In the genomic region with DNA sequence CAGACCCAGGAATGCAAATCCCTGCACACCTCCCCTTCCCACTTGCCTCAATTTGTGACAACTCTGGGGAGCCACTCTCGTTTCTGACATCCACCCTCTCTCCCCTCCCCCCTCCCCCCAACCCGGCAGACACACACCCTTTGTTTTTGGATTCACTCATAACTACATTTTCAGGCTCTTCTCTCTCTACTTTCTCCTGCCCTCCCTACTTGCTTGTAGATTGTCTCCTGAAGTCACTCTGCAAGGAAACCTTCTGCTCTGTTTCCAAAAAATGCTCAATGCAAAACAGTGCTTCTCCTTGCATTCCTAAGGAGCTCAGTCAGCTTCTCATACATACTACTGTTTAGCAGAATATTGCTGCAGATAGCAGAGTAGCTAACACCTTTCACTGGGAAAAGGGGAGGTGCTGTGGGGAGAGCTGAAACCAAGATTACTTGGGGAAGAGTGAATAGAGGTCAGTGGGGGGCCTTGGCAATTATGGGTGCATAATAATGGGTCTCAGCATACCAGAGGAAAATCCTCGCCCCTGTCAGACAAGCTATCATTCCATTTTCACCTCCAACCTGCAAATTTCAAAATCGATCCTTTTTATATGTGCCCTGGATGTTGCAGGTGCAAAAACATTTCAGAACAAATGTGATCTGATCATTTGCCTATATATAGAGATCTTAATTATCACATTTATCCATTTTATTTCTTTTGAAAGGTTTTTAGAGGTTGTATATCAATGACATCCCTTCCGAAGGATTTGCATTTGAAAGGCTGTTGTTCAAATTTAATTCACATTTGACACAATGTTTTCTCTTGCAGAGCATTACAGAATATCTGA, we compare ENCODE assay signal across 1 cellular context.
A peak's percentile ranks its signal among the peaks of the same experiment; 100 is the strongest.
TF ChIP-seq lines count a peak whose summit lies in the region.

No MANE protein-coding gene starts in this region.

TF ChIP-seq in GM23338, 12 proteins besides CTCF, POLR2A, EP300 and RAD21 (continued from another document):
- TF ChIP-seq, protein P1, sequence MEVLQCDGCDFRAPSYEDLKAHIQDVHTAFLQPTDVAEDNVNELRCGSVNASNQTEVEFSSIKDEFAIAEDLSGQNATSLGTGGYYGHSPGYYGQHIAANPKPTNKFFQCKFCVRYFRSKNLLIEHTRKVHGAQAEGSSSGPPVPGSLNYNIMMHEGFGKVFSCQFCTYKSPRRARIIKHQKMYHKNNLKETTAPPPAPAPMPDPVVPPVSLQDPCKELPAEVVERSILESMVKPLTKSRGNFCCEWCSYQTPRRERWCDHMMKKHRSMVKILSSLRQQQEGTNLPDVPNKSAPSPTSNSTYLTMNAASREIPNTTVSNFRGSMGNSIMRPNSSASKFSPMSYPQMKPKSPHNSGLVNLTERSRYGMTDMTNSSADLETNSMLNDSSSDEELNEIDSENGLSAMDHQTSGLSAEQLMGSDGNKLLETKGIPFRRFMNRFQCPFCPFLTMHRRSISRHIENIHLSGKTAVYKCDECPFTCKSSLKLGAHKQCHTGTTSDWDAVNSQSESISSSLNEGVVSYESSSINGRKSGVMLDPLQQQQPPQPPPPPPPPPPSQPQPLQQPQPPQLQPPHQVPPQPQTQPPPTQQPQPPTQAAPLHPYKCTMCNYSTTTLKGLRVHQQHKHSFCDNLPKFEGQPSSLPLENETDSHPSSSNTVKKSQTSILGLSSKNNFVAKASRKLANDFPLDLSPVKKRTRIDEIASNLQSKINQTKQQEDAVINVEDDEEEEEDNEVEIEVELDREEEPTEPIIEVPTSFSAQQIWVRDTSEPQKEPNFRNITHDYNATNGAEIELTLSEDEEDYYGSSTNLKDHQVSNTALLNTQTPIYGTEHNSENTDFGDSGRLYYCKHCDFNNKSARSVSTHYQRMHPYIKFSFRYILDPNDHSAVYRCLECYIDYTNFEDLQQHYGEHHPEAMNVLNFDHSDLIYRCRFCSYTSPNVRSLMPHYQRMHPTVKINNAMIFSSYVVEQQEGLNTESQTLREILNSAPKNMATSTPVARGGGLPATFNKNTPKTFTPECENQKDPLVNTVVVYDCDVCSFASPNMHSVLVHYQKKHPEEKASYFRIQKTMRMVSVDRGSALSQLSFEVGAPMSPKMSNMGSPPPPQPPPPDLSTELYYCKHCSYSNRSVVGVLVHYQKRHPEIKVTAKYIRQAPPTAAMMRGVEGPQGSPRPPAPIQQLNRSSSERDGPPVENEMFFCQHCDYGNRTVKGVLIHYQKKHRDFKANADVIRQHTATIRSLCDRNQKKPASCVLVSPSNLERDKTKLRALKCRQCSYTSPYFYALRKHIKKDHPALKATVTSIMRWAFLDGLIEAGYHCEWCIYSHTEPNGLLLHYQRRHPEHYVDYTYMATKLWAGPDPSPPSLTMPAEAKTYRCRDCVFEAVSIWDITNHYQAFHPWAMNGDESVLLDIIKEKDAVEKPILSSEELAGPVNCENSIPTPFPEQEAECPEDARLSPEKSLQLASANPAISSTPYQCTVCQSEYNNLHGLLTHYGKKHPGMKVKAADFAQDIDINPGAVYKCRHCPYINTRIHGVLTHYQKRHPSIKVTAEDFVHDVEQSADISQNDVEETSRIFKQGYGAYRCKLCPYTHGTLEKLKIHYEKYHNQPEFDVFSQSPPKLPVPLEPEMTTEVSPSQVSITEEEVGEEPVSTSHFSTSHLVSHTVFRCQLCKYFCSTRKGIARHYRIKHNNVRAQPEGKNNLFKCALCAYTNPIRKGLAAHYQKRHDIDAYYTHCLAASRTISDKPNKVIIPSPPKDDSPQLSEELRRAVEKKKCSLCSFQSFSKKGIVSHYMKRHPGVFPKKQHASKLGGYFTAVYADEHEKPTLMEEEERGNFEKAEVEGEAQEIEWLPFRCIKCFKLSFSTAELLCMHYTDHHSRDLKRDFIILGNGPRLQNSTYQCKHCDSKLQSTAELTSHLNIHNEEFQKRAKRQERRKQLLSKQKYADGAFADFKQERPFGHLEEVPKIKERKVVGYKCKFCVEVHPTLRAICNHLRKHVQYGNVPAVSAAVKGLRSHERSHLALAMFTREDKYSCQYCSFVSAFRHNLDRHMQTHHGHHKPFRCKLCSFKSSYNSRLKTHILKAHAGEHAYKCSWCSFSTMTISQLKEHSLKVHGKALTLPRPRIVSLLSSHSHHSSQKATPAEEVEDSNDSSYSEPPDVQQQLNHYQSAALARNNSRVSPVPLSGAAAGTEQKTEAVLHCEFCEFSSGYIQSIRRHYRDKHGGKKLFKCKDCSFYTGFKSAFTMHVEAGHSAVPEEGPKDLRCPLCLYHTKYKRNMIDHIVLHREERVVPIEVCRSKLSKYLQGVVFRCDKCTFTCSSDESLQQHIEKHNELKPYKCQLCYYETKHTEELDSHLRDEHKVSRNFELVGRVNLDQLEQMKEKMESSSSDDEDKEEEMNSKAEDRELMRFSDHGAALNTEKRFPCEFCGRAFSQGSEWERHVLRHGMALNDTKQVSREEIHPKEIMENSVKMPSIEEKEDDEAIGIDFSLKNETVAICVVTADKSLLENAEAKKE (CRISPR knock-in tag; IDR thresholded peaks at IDR 0.05): peak; percentile 99
- TF ChIP-seq POLR2AphosphoS5 (IDR thresholded peaks at IDR 0.05; ENCODE audit: low read depth) (no peak), EZH2 (IDR thresholded peaks at IDR 0.05; ENCODE audit: low read depth, unreplicated experiment) (no peak), NANOG (IDR thresholded peaks at IDR 0.05; ENCODE audit: borderline replicate concordance) (peak; percentile 76), ZNF114 (CRISPR knock-in tag; IDR thresholded peaks at IDR 0.05) (no peak), ZNF331 (CRISPR knock-in tag; IDR thresholded peaks at IDR 0.05; ENCODE audit: low read depth) (no peak), STAT1 (IDR thresholded peaks at IDR 0.05; ENCODE audit: unreplicated experiment) (no peak), JUNB (IDR thresholded peaks at IDR 0.05; ENCODE audit: unreplicated experiment) (no peak), CREB1 (CRISPR knock-in tag; IDR thresholded peaks at IDR 0.05; ENCODE audit: low read depth) (no peak)
- TF ChIP-seq, protein P2, sequence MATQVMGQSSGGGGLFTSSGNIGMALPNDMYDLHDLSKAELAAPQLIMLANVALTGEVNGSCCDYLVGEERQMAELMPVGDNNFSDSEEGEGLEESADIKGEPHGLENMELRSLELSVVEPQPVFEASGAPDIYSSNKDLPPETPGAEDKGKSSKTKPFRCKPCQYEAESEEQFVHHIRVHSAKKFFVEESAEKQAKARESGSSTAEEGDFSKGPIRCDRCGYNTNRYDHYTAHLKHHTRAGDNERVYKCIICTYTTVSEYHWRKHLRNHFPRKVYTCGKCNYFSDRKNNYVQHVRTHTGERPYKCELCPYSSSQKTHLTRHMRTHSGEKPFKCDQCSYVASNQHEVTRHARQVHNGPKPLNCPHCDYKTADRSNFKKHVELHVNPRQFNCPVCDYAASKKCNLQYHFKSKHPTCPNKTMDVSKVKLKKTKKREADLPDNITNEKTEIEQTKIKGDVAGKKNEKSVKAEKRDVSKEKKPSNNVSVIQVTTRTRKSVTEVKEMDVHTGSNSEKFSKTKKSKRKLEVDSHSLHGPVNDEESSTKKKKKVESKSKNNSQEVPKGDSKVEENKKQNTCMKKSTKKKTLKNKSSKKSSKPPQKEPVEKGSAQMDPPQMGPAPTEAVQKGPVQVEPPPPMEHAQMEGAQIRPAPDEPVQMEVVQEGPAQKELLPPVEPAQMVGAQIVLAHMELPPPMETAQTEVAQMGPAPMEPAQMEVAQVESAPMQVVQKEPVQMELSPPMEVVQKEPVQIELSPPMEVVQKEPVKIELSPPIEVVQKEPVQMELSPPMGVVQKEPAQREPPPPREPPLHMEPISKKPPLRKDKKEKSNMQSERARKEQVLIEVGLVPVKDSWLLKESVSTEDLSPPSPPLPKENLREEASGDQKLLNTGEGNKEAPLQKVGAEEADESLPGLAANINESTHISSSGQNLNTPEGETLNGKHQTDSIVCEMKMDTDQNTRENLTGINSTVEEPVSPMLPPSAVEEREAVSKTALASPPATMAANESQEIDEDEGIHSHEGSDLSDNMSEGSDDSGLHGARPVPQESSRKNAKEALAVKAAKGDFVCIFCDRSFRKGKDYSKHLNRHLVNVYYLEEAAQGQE (IDR thresholded peaks at IDR 0.05; ENCODE audit: unreplicated experiment): no peak
- TF ChIP-seq, protein P3, sequence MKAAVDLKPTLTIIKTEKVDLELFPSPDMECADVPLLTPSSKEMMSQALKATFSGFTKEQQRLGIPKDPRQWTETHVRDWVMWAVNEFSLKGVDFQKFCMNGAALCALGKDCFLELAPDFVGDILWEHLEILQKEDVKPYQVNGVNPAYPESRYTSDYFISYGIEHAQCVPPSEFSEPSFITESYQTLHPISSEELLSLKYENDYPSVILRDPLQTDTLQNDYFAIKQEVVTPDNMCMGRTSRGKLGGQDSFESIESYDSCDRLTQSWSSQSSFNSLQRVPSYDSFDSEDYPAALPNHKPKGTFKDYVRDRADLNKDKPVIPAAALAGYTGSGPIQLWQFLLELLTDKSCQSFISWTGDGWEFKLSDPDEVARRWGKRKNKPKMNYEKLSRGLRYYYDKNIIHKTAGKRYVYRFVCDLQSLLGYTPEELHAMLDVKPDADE (IDR thresholded peaks at IDR 0.05): no peak
